Comparison of ENCODE assay signal across 10 cellular contexts in genomic region chr1:24203404-24203803, GRCh38. TPM values are rescaled to one million over a fixed set of nuclear protein-coding genes. Genes with fewer than 3 reads are reported as not detected.
DNase-seq lines count a peak whose midpoint lies in the region; ATAC-seq and TF ChIP-seq lines count a peak whose summit lies in the region.
"Had no signal": no experiment of that assay in that cellular context is flagged by ENCODE, and none has a peak within 500 bp of the region (broad histone marks: within the 10 kb centered on the region; RNA-seq: fewer than 3 reads in every experiment).

No MANE protein-coding gene starts in this region.

- no peaks in the 10 kb centered on the region for H3K9me3 ChIP-seq in spleen
- no peaks in the 10 kb centered on the region for H3K9me3 ChIP-seq in body of pancreas

- H3K36me3 ChIP-seq in spleen: no peaks in the 10 kb centered on the region
- no peaks in the 10 kb centered on the region for H3K36me3 ChIP-seq in body of pancreas (replicated peaks in 1 of 2; ENCODE audit: insufficient read depth in 1 of 2, low read depth in 2 of 2)

- intact Hi-C loops in activated B cell treated with CpG ODN at 0.5 μM for 24 hours (cut with micrococcal nuclease) (loop anchor here (2.0 to 5.0 kb wide), 3 partner anchors 119 to 629 kb away; no protein-coding TSS in a partner anchor), spleen (cut with DNase I; ENCODE audit: low total_unique reads) (loop anchor here (2.0 to 10.0 kb wide), 2 partner anchors 187 to 431 kb away; no protein-coding TSS in a partner anchor), body of pancreas (cut with DNase I) (loop anchor here (5.0 kb wide), 1 partner anchor 184 kb away; no protein-coding TSS in a partner anchor)

- POLR2A ChIA-PET in activated B cell treated with CpG ODN at 0.5 μM for 24 hours (lab: Charles Lee): interaction anchor here (0.6 to 1.5 kb wide), 5 partner anchors 25 to 361 kb away, joined by 3 to 12 read pairs (median 4); no protein-coding TSS in a partner anchor

- H3K27me3 ChIP-seq in spleen (replicated peaks in 1 of 7) (peaks cover 0 to 28% (median 0%) of the 10 kb centered on the region in 7 donors), body of pancreas (no peaks in the 10 kb centered on the region)

- H3K4me3 ChIP-seq in spleen (no peak overlapping the region), body of pancreas (no peak overlapping the region)
- H3K4me3 ChIP-seq: lung had no signal

- no peak overlapping the region for H3K27ac Mint-ChIP-seq in activated B cell treated with CpG ODN at 0.5 μM for 24 hours

- H3K27me3 Mint-ChIP-seq in activated B cell treated with CpG ODN at 0.5 μM for 24 hours: no peaks in the 10 kb centered on the region

- H3K36me3 Mint-ChIP-seq in activated B cell treated with CpG ODN at 0.5 μM for 24 hours (ENCODE audit: low read depth): no peaks in the 10 kb centered on the region

- H3K27ac ChIP-seq in spleen: peak overlapping the region in 2 of 8 donors; percentile 14 to 38
- no peak overlapping the region for H3K27ac ChIP-seq in body of pancreas

- 59 to 78% (median 63%) methylated on average over 10 of the region's 10 CpGs for WGBS in spleen, 5 donors
- 73 to 75% methylated on average over 8 to 10 of the region's 10 CpGs for WGBS in body of pancreas, 2 donors

- peak overlapping the region; percentile 15 for H3K4me3 Mint-ChIP-seq in activated B cell treated with CpG ODN at 0.5 μM for 24 hours

- peaks cover 0 to 32% (median 8%) of the 10 kb centered on the region in 6 donors for H3K4me1 ChIP-seq in spleen
- peaks cover 4% of the 10 kb centered on the region for H3K4me1 ChIP-seq in body of pancreas

- no peak for TF ChIP-seq POLR2A in spleen (IDR thresholded peaks at IDR 0.05)
- TF ChIP-seq POLR2A in body of pancreas (IDR thresholded peaks at IDR 0.05): no peak

- CTCF ChIA-PET in activated B cell treated with CpG ODN at 0.5 μM for 24 hours (lab: Charles Lee): interaction anchor here (0.5 to 3.9 kb wide), 5 partner anchors 53 to 432 kb away, joined by 3 to 49 read pairs (median 3); no protein-coding TSS in a partner anchor

- H3K9me3 Mint-ChIP-seq in activated B cell treated with CpG ODN at 0.5 μM for 24 hours: no peaks in the 10 kb centered on the region

- peaks cover 33% of the 10 kb centered on the region for H3K4me1 Mint-ChIP-seq in activated B cell treated with CpG ODN at 0.5 μM for 24 hours

- no peak for TF ChIP-seq CTCF in activated B cell treated with CpG ODN at 0.5 μM for 24 hours (IDR thresholded peaks at IDR 0.05)
- no peak for TF ChIP-seq CTCF in spleen (IDR thresholded peaks at IDR 0.05 in 8 of 11, conservative IDR thresholded peaks at IDR 0.05 in 3 of 11)
- TF ChIP-seq CTCF in body of pancreas (IDR thresholded peaks at IDR 0.05): no peak

- ATAC-seq in HG03025 (IDR thresholded peaks at IDR 0.05; ENCODE audit: low FRiP score, unreplicated experiment): peak; percentile 72
- peak; percentile 49 for ATAC-seq in activated B cell treated with CpG ODN at 0.5 μM for 24 hours (ENCODE audit: low read depth)
- ATAC-seq in HG02870 (IDR thresholded peaks at IDR 0.05; ENCODE audit: unreplicated experiment): no peak
- ATAC-seq in body of pancreas: no peak

- DNase-seq in activated CD4-positive, alpha-beta T cell treated with anti-CD3 and anti-CD28 coated beads for 48 hours: peak; percentile 39
- DNase-seq in activated CD4-positive, alpha-beta T cell treated with anti-CD3 and anti-CD28 coated beads, Interleukin-2, amount 50 U/mL, for 4 hours: no peak
- DNase-seq in activated B cell treated with CpG ODN at 0.5 μM for 24 hours (no peak), spleen (peak; percentile 82), DMS53 treated with DMSO at 0.1 percent for 48 hours (lab: John Stamatoyannopoulos, UW; ENCODE audit: unreplicated experiment) (no peak), body of pancreas (no peak)
- DNase-seq: anterior cingulate cortex had no signal

RNA-seq across cellular contexts. Expression of gene IFNLR1, which starts 16.3 kb away (rescaled TPM):
- total RNA-seq in activated B cell treated with CpG ODN at 0.5 μM for 24 hours: 38.6 and 39.2 TPM in 2 replicates
- total RNA-seq in spleen: 1 to 10 TPM; 3.3 to 8.9 (median 3.9) TPM
- 1 to 10 TPM; 1.7 to 3.3 (median 3.1) TPM for polyA plus RNA-seq in spleen
- 1 to 10 TPM; 4.6 to 5.4 TPM for total RNA-seq in body of pancreas

Comparison
In these comparisons a context has a peak if more than half of its experiments do, and no peak if none do; other contexts are left out.
1. DNase-seq: peak in activated CD4-positive, alpha-beta T cell treated with anti-CD3 and anti-CD28 coated beads for 48 hours (single experiment) and spleen (single experiment); none in activated CD4-positive, alpha-beta T cell treated with anti-CD3 and anti-CD28 coated beads, Interleukin-2, amount 50 U/mL, for 4 hours (0 of 2), activated B cell treated with CpG ODN at 0.5 μM for 24 hours (single experiment), DMS53 treated with DMSO at 0.1 percent for 48 hours (single experiment) and body of pancreas (0 of 4).
2. ATAC-seq: peak in HG03025 (single experiment) and activated B cell treated with CpG ODN at 0.5 μM for 24 hours (single experiment); none in HG02870 (single experiment) and body of pancreas (single experiment).